In genomic region chr1:47951026-47951425, GRCh38 we compare ENCODE assay signal across 29 cellular contexts. TPM values are rescaled to one million over a fixed set of nuclear protein-coding genes. Genes with fewer than 3 reads are reported as not detected.
DNase-seq lines count a peak whose midpoint lies in the region; ATAC-seq and TF ChIP-seq lines count a peak whose summit lies in the region.
"Had no signal": no experiment of that assay in that cellular context is flagged by ENCODE, and none has a peak within 500 bp of the region (broad histone marks: within the 10 kb centered on the region; RNA-seq: fewer than 3 reads in every experiment).

No MANE protein-coding gene starts in this region.

- H3K9ac ChIP-seq in colonic mucosa (ENCODE audit: low read depth in 2 of 2, low read length in 2 of 2): no peak overlapping the region

- DNase-seq in Ammon's horn (ENCODE audit: low spot score) (peak; percentile 86), amygdala (lab: John Stamatoyannopoulos, UW) (peak in 53 of 56 donors; percentile 6 to 81 (median 51)), hypothalamus (lab: John Stamatoyannopoulos, UW) (peak in 42 of 51 donors; percentile 4 to 86 (median 48)), putamen (ENCODE audit: low spot score) (peak; percentile 82), NOMO-1 treated with dmso at 0.1 percent for 144 hours (lab: John Stamatoyannopoulos, UW; ENCODE audit: unreplicated experiment) (no peak), colonic mucosa (no peak), NCI-H446 treated with DMSO at 0.1 percent for 48 hours (lab: John Stamatoyannopoulos, UW) (no peak)
- DNase-seq: activated CD4-positive, alpha-beta T cell treated with anti-CD3 and anti-CD28 coated beads, Interleukin-2, amount 50 U/mL, for 4 hours; activated naive CD4-positive, alpha-beta T cell treated with Interleukin-2 at 50 U/mL for 16 hours; activated T-cell treated with anti-CD3 and anti-CD28 coated beads, Interleukin-2, amount 50 U/mL, for 72 hours; AML-193; brain microvascular endothelial cell; CD8-positive, alpha-beta T cell; effector memory CD8-positive, alpha-beta T cell; erythroblast; GF-D8; H7; left ventricle myocardium inferior; naive thymus-derived CD4-positive, alpha-beta T cell; NCI-H187; NCI-H2171; NCI-H526 treated with DMSO at 0.1 percent for 48 hours; spleen; T-cell had no signal

- no peak overlapping the region for H3K27ac ChIP-seq in colonic mucosa
- H3K27ac ChIP-seq: A549, brain microvascular endothelial cell, coronary artery, left ventricle myocardium inferior, spleen had no signal

- intact Hi-C loops in colonic mucosa (cut with DNase I): no loop called here

- H3K27me3 ChIP-seq in colonic mucosa: no peaks in the 10 kb centered on the region
- H3K27me3 ChIP-seq: brain microvascular endothelial cell had no signal

- H3K4me3 ChIP-seq in colonic mucosa: no peak overlapping the region
- H3K4me3 ChIP-seq: A549, coronary artery, left ventricle myocardium inferior, spleen had no signal

- no peaks in the 10 kb centered on the region for H3K36me3 ChIP-seq in colonic mucosa
- H3K36me3 ChIP-seq: brain microvascular endothelial cell, left ventricle myocardium inferior, spleen had no signal

- no peak for TF ChIP-seq CTCF in colonic mucosa (IDR thresholded peaks at IDR 0.05)

- no peaks in the 10 kb centered on the region for H3K9me3 ChIP-seq in colonic mucosa
- H3K9me3 ChIP-seq: A549, left ventricle myocardium inferior, spleen had no signal

- ATAC-seq in GM18498 (IDR thresholded peaks at IDR 0.05; ENCODE audit: unreplicated experiment): no peak
- ATAC-seq: activated T-cell treated with anti-CD3 and anti-CD28 coated beads, Interleukin-2, amount 50 U/mL, for 72 hours; CD8-positive, alpha-beta T cell; effector memory CD8-positive, alpha-beta T cell; naive thymus-derived CD4-positive, alpha-beta T cell; Panc1; T-cell had no signal

- H3K4me1 ChIP-seq in colonic mucosa: no peaks in the 10 kb centered on the region
- H3K4me1 ChIP-seq: A549, left ventricle myocardium inferior, spleen had no signal

RNA-seq across cellular contexts. Expression of gene TRABD2B, which starts 46.2 kb away (rescaled TPM):
- under 1 TPM; 0.42 to 0.77 TPM for total RNA-seq in colonic mucosa
- total RNA-seq: activated T-cell treated with anti-CD3 and anti-CD28 coated beads, Interleukin-2, amount 50 U/mL, for 72 hours; CD8-positive, alpha-beta T cell; LHCN-M2; naive thymus-derived CD4-positive, alpha-beta T cell; T-cell had no signal

Comparison
In these comparisons a context has a peak if more than half of its experiments do, and no peak if none do; other contexts are left out.
1. DNase-seq: peak in Ammon's horn (single experiment), amygdala (53 of 56), hypothalamus (42 of 51) and putamen (single experiment); none in NOMO-1 treated with dmso at 0.1 percent for 144 hours (single experiment), colonic mucosa (single experiment) and NCI-H446 treated with DMSO at 0.1 percent for 48 hours (single experiment).